21 cellular contexts compared by ENCODE assay signal in genomic region chr17:40000161-40000560, GRCh38. TPM values are rescaled to one million over a fixed set of nuclear protein-coding genes. Genes with fewer than 3 reads are reported as not detected.
A peak's percentile ranks its signal among the peaks of the same experiment; 100 is the strongest.
DNase-seq lines count a peak whose midpoint lies in the region; ATAC-seq, FAIRE-seq and TF ChIP-seq lines count a peak whose summit lies in the region.
"Had no signal": no experiment of that assay in that cellular context is flagged by ENCODE, and none has a peak within 500 bp of the region (broad histone marks: within the 10 kb centered on the region; RNA-seq: fewer than 3 reads in every experiment).

No MANE protein-coding gene starts in this region.

- FAIRE-seq in A549 (lab: Jason Lieb, UNC), result no peak
- FAIRE-seq: G401.6, GM12892, H1 had no signal

- H2AFZ ChIP-seq in neural progenitor cell (replicated peaks), result no peak overlapping the region
- H2AFZ ChIP-seq: GM23248 had no signal

- CTCF ChIA-PET in A549 (lab: Yijun Ruan, JAX) (interaction anchor here (1.1 to 24.9 kb wide), 7 partner anchors 14 to 167 kb away, joined by 3 to 625 read pairs (median 3); partner anchors contain the start of gene CSF3), HEK293 (lab: Yijun Ruan, JAX) (interaction anchor here (0.6 to 2.1 kb wide), 5 partner anchors 13 to 150 kb away, joined by 3 to 8 read pairs (median 3); partner anchors contain the start of gene PSMD3)

- H3K4me1 Mint-ChIP-seq in neural progenitor cell, result no peaks in the 10 kb centered on the region

- H3K4me3 Mint-ChIP-seq in neural progenitor cell, result no peak overlapping the region
- H3K4me3 Mint-ChIP-seq: CD4-positive, alpha-beta memory T cell had no signal

- no peak overlapping the region for H3K27ac Mint-ChIP-seq in neural progenitor cell
- H3K27ac Mint-ChIP-seq: CD4-positive, alpha-beta memory T cell had no signal

- peaks cover 2% of the 10 kb centered on the region for H3K27me3 Mint-ChIP-seq in neural progenitor cell (ENCODE audit: insufficient read depth, low read depth)
- H3K27me3 Mint-ChIP-seq: CD4-positive, alpha-beta memory T cell had no signal

- H3K36me3 Mint-ChIP-seq in neural progenitor cell, result peaks cover 13% of the 10 kb centered on the region

- H3K79me2 ChIP-seq in neural progenitor cell (ENCODE audit: low read depth), result no peaks in the 10 kb centered on the region

- POLR2A ChIA-PET in A549 (lab: Yijun Ruan, JAX) (no interaction called here), HEK293 (lab: Yijun Ruan, JAX) (no interaction called here)

- H3K9me3 Mint-ChIP-seq in neural progenitor cell, result no peaks in the 10 kb centered on the region
- H3K9me3 Mint-ChIP-seq: CD4-positive, alpha-beta memory T cell had no signal

- no peak overlapping the region for H3K27ac ChIP-seq in A549
- no peak overlapping the region for H3K27ac ChIP-seq in HEK293 (ENCODE audit: extremely low read depth, low read depth, low read length)
- peak overlapping the region; percentile 65 for H3K27ac ChIP-seq in WERI-Rb-1
- H3K27ac ChIP-seq in neural progenitor cell, result peak overlapping the region; percentile 29
- H3K27ac ChIP-seq: GM23248 had no signal

- H3K4me3 ChIP-seq in A549 (no peak overlapping the region), HEK293 (ENCODE audit: low read depth, low read length) (no peak overlapping the region), WERI-Rb-1 (ENCODE audit: low read depth, low read length) (no peak overlapping the region), neural progenitor cell (no peak overlapping the region)
- H3K4me3 ChIP-seq: GM23248 had no signal

- TF ChIP-seq CTCF in A549 (IDR thresholded peaks at IDR 0.05) (no peak), HEK293 (tag by site-specific recombination; IDR thresholded peaks at IDR 0.05) (no peak), WERI-Rb-1 (IDR thresholded peaks at IDR 0.05; ENCODE audit: low read depth, low read length) (no peak), neural progenitor cell (IDR thresholded peaks at IDR 0.05) (no peak)

- H4K20me1 ChIP-seq in neural progenitor cell (ENCODE audit: low read depth), result no peaks in the 10 kb centered on the region

- no peak for TF ChIP-seq EP300 in A549 (IDR thresholded peaks at IDR 0.05)

- H3K27me3 ChIP-seq in WERI-Rb-1 (ENCODE audit: insufficient read depth, low read depth, severe bottlenecking) (no peaks in the 10 kb centered on the region), neural progenitor cell (no peaks in the 10 kb centered on the region)

- peaks cover 11% of the 10 kb centered on the region for H3F3A ChIP-seq in neural progenitor cell (ENCODE audit: low read depth)

- no peak for TF ChIP-seq RAD21 in A549 (conservative IDR thresholded peaks at IDR 0.05 in 1 of 2, IDR thresholded peaks at IDR 0.05 in 1 of 2)

- no peak for TF ChIP-seq POLR2A in A549 (IDR thresholded peaks at IDR 0.05; ENCODE audit: low read length)

- DNase-seq in A549 (ENCODE audit: low read depth in 1 of 2, low spot score in 1 of 2), result no peak
- no peak for DNase-seq in WERI-Rb-1
- DNase-seq in neural progenitor cell (ENCODE audit: low spot score), result no peak
- DNase-seq in activated CD8-positive, alpha-beta memory T cell treated with anti-CD3 and anti-CD28 coated beads, Interleukin-2, amount 50 U/mL, for 48 hours, result no peak
- no peak for DNase-seq in iPS-NIHi11 (ENCODE audit: low spot score)
- DNase-seq: 8988T; C1 segment of cervical spinal cord; CD4-positive, alpha-beta memory T cell; COR-L47; DMS153; DND-41; GM23248; H7; HCEC 1CT had no signal

- H3K4me2 ChIP-seq in A549 (no peak overlapping the region), neural progenitor cell (no peak overlapping the region)

- WGBS in A549 (ENCODE audit: missing lambda C conversion rate), result 76% methylated on average over 7 of the region's 7 CpGs

- H3K9ac ChIP-seq in neural progenitor cell, result no peak overlapping the region
- H3K9ac ChIP-seq: GM23248 had no signal

- no peaks in the 10 kb centered on the region for H3K4me1 ChIP-seq in A549
- no peaks in the 10 kb centered on the region for H3K4me1 ChIP-seq in HEK293 (ENCODE audit: control insufficient read depth, insufficient read depth, low read length)
- no peaks in the 10 kb centered on the region for H3K4me1 ChIP-seq in neural progenitor cell

- no peak for ATAC-seq in A549
- ATAC-seq in SK-N-SH treated with all-trans-retinoic acid at 6 μM for 48 hours, result no peak

- H3K36me3 ChIP-seq in HEK293 (ENCODE audit: control insufficient read depth in 2 of 2, insufficient read depth in 1 of 2, low read length in 2 of 2) (peaks cover 15 to 34% of the 10 kb centered on the region in 2 experiments), WERI-Rb-1 (peaks cover 36% of the 10 kb centered on the region), neural progenitor cell (no peaks in the 10 kb centered on the region)

- H3K9me3 ChIP-seq in A549 (no peaks in the 10 kb centered on the region), HEK293 (ENCODE audit: control insufficient read depth, insufficient read depth, low read depth, low read length) (no peaks in the 10 kb centered on the region; the same call in 1 of the 2 replicates), WERI-Rb-1 (ENCODE audit: severe bottlenecking) (peaks cover under 1% of the 10 kb centered on the region), neural progenitor cell (ENCODE audit: low read depth) (no peaks in the 10 kb centered on the region)

TF ChIP-seq in A549, 52 proteins besides CTCF, POLR2A, EP300 and RAD21:
- TF ChIP-seq MAFK (IDR thresholded peaks at IDR 0.05; ENCODE audit: partially characterized antibody) (peak; percentile 74), TFCP2L1 (CRISPR knock-in tag; IDR thresholded peaks at IDR 0.05) (no peak)
TF ChIP-seq in A549: peak in this region for 1.

TF ChIP-seq in HEK293, 187 proteins besides CTCF, POLR2A, EP300 and RAD21 (continues in another document):
- TF ChIP-seq RBAK (tag by site-specific recombination; IDR thresholded peaks at IDR 0.05) (no peak), ZNF239 (tag by site-specific recombination; IDR thresholded peaks at IDR 0.05) (no peak), ZNF394 (tag by site-specific recombination; IDR thresholded peaks at IDR 0.05; ENCODE audit: borderline replicate concordance) (peak; percentile 45; the same call in 1 of the 2 replicates), REPIN1 (tag by site-specific recombination; IDR thresholded peaks at IDR 0.05; ENCODE audit: low read depth) (no peak), ZNF837 (tag by site-specific recombination; IDR thresholded peaks at IDR 0.05) (no peak), ZNF488 (tag by site-specific recombination; IDR thresholded peaks at IDR 0.05) (no peak), ZNF596 (tag by site-specific recombination; IDR thresholded peaks at IDR 0.05) (no peak)

TF ChIP-seq in SK-N-SH treated with all-trans-retinoic acid at 6 μM for 48 hours, 23 proteins besides CTCF, POLR2A, EP300 and RAD21:
- TF ChIP-seq BACH2 (CRISPR knock-in tag; IDR thresholded peaks at IDR 0.05; ENCODE audit: borderline replicate concordance) (no peak), ZC3H10 (CRISPR knock-in tag; IDR thresholded peaks at IDR 0.05) (no peak), ZFP3 (CRISPR knock-in tag; IDR thresholded peaks at IDR 0.05) (no peak), TCF4 (CRISPR knock-in tag; IDR thresholded peaks at IDR 0.05; ENCODE audit: borderline replicate concordance) (no peak), ZNF565 (CRISPR knock-in tag; conservative IDR thresholded peaks at IDR 0.05; ENCODE audit: low read depth) (no peak)
TF ChIP-seq in SK-N-SH treated with all-trans-retinoic acid at 6 μM for 48 hours: peak in this region for 0.

RNA-seq across cellular contexts. Expression of gene CSF3, which starts 15.1 kb away (rescaled TPM):
- polyA plus RNA-seq in A549 (2011; rRNA removed), result 0.41 TPM in 1 of 2 replicates, not detected in the other
- polyA plus RNA-seq in A549 (2012; cell fraction: cytosol; rRNA removed), result 0.03 TPM in 1 of 2 replicates, not detected in the other
- polyA plus RNA-seq in A549 (2012; cell fraction: nucleus; rRNA removed), result 0.04 TPM in 1 of 2 replicates, not detected in the other
- not detected in 3 replicates for polyA plus RNA-seq in A549 (2017; fragmentation: RNase III; extraction: RNeasy Plus Mini Kit Qiagen cat#74134 plus additional on column Dnase treatment)
- not detected in 2 replicates for polyA minus RNA-seq in A549 (2011; rRNA and poly(A)+ RNA removed)
- total RNA-seq in neural progenitor cell (ENCODE audit: low replicate concordance), result not detected in 2 replicates
- total RNA-seq: A673; CD4-positive, alpha-beta memory T cell; GM23248; H1 had no signal
- polyA plus RNA-seq: BJ; CD4-positive, alpha-beta memory T cell had no signal

RNA-seq across cellular contexts. Expression of gene PSMD3, which starts 19.6 kb away (rescaled TPM):
- polyA plus RNA-seq in A549 (2011; rRNA removed) (87.7 and 113 TPM in 2 replicates), A549 (2017; fragmentation: RNase III; extraction: RNeasy Plus Mini Kit Qiagen cat#74134 plus additional on column Dnase treatment) (186 to 193 TPM (median 187 TPM) in 3 replicates)
- 172 and 210 TPM in 2 replicates for polyA plus RNA-seq in A549 (2012; cell fraction: cytosol; rRNA removed)
- 255 and 268 TPM in 2 replicates for polyA plus RNA-seq in A549 (2012; cell fraction: nucleus; rRNA removed)
- 146 and 167 TPM in 2 replicates for polyA minus RNA-seq in A549 (2011; rRNA and poly(A)+ RNA removed)
- 71.6 and 131 TPM in 2 replicates for total RNA-seq in neural progenitor cell (ENCODE audit: low replicate concordance)

RNA-seq across cellular contexts. Expression of gene GSDMA, which starts 37.4 kb away (rescaled TPM):
- polyA plus RNA-seq in A549 (2011; rRNA removed), result not detected in 2 replicates
- polyA plus RNA-seq in A549 (2012; cell fraction: cytosol; rRNA removed), result not detected in 2 replicates
- polyA plus RNA-seq in A549 (2012; cell fraction: nucleus; rRNA removed), result not detected in 2 replicates
- polyA plus RNA-seq in A549 (2017; fragmentation: RNase III; extraction: RNeasy Plus Mini Kit Qiagen cat#74134 plus additional on column Dnase treatment), result not detected in 3 replicates
- not detected in 2 replicates for polyA minus RNA-seq in A549 (2011; rRNA and poly(A)+ RNA removed)
- total RNA-seq in neural progenitor cell (ENCODE audit: low replicate concordance), result 0.09 TPM in 1 of 2 replicates, not detected in the other
- total RNA-seq: A673, GM23248, H1, H7 had no signal
- polyA plus RNA-seq: BJ had no signal

RNA-seq across cellular contexts. Expression of gene MED24, which starts 54.0 kb away (rescaled TPM):
- polyA plus RNA-seq in A549 (2011; rRNA removed) (63.6 and 89.5 TPM in 2 replicates), A549 (2017; fragmentation: RNase III; extraction: RNeasy Plus Mini Kit Qiagen cat#74134 plus additional on column Dnase treatment) (60.7 to 64.5 TPM (median 60.8 TPM) in 3 replicates)
- polyA plus RNA-seq in A549 (2012; cell fraction: cytosol; rRNA removed), result 85.2 and 102 TPM in 2 replicates
- polyA plus RNA-seq in A549 (2012; cell fraction: nucleus; rRNA removed), result 320 and 427 TPM in 2 replicates
- 129 and 130 TPM in 2 replicates for polyA minus RNA-seq in A549 (2011; rRNA and poly(A)+ RNA removed)
- total RNA-seq in neural progenitor cell (ENCODE audit: low replicate concordance), result 64.3 and 109 TPM in 2 replicates

Comparison
In these comparisons a context has a peak if more than half of its experiments do, and no peak if none do; other contexts are left out.
1. H3K27ac ChIP-seq: peak in WERI-Rb-1 (single experiment) and neural progenitor cell (single experiment); none in A549 (0 of 2) and HEK293 (single experiment).